3 cellular contexts compared by ENCODE assay signal in the genomic region with DNA sequence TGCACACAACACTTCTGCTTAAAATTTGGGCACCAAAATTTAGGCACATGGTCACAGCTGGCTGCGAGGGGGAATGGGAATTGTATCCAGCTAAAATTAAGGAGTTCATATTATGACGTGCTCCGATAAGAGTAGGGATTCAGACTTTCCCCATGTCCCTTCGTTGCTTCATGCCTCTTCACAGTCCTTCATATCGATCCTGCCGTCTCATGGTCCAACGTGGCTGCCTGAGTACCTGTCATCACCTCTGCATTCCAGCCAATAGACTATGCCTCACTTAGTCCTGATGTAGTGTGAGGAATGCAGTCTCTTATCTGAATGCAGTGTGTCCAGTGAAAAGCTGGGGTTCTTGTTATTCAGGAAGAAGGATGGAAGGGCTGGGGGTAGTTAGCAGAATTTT.
TF ChIP-seq lines count a peak whose summit lies in the region.

No MANE protein-coding gene starts in this region.

TF ChIP-seq in HepG2, 621 proteins besides CTCF, POLR2A, EP300 and RAD21:
- TF ChIP-seq ZBTB3 (CRISPR knock-in tag; IDR thresholded peaks at IDR 0.05; ENCODE audit: borderline replicate concordance, low read depth) (no peak), TEAD3 (CRISPR knock-in tag; optimal IDR thresholded peaks at IDR 0.05; ENCODE audit: borderline replicate concordance) (peak; percentile 20), MTA3 (CRISPR knock-in tag; IDR thresholded peaks at IDR 0.05) (no peak)
TF ChIP-seq in HepG2: peak in this region for 1.

TF ChIP-seq in K562, 482 proteins besides CTCF, POLR2A, EP300 and RAD21 (continues in another document):
- TF ChIP-seq POLR3G (IDR thresholded peaks at IDR 0.05; ENCODE audit: extremely low read depth, insufficient read length, insufficient replicate concordance) (no peak), XRCC3 (IDR thresholded peaks at IDR 0.05) (no peak), SRSF9 (IDR thresholded peaks at IDR 0.05; ENCODE audit: borderline replicate concordance, low read depth, low read length) (no peak), ZNF175 (CRISPR knock-in tag; IDR thresholded peaks at IDR 0.05; ENCODE audit: low read depth) (no peak), RBM22 (IDR thresholded peaks at IDR 0.05; ENCODE audit: low read depth, low read length, poor library complexity, severe bottlenecking) (no peak), ZNF766 (CRISPR knock-in tag; conservative IDR thresholded peaks at IDR 0.05) (no peak), POLR2G (IDR thresholded peaks at IDR 0.05; ENCODE audit: low read depth, low read length) (no peak)
- TF ChIP-seq, protein P1, sequence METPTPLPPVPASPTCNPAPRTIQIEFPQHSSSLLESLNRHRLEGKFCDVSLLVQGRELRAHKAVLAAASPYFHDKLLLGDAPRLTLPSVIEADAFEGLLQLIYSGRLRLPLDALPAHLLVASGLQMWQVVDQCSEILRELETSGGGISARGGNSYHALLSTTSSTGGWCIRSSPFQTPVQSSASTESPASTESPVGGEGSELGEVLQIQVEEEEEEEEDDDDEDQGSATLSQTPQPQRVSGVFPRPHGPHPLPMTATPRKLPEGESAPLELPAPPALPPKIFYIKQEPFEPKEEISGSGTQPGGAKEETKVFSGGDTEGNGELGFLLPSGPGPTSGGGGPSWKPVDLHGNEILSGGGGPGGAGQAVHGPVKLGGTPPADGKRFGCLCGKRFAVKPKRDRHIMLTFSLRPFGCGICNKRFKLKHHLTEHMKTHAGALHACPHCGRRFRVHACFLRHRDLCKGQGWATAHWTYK (CRISPR knock-in tag; IDR thresholded peaks at IDR 0.05) = no peak
- TF ChIP-seq, protein P2, sequence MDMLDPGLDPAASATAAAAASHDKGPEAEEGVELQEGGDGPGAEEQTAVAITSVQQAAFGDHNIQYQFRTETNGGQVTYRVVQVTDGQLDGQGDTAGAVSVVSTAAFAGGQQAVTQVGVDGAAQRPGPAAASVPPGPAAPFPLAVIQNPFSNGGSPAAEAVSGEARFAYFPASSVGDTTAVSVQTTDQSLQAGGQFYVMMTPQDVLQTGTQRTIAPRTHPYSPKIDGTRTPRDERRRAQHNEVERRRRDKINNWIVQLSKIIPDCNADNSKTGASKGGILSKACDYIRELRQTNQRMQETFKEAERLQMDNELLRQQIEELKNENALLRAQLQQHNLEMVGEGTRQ (CRISPR knock-in tag; IDR thresholded peaks at IDR 0.05) = no peak
- TF ChIP-seq, protein P3, sequence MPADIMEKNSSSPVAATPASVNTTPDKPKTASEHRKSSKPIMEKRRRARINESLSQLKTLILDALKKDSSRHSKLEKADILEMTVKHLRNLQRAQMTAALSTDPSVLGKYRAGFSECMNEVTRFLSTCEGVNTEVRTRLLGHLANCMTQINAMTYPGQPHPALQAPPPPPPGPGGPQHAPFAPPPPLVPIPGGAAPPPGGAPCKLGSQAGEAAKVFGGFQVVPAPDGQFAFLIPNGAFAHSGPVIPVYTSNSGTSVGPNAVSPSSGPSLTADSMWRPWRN (IDR thresholded peaks at IDR 0.05; ENCODE audit: low read depth) = no peak
- TF ChIP-seq, protein P4, sequence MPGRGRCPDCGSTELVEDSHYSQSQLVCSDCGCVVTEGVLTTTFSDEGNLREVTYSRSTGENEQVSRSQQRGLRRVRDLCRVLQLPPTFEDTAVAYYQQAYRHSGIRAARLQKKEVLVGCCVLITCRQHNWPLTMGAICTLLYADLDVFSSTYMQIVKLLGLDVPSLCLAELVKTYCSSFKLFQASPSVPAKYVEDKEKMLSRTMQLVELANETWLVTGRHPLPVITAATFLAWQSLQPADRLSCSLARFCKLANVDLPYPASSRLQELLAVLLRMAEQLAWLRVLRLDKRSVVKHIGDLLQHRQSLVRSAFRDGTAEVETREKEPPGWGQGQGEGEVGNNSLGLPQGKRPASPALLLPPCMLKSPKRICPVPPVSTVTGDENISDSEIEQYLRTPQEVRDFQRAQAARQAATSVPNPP (IDR thresholded peaks at IDR 0.05; ENCODE audit: borderline replicate concordance, insufficient read depth, insufficient read length) = no peak
- TF ChIP-seq, protein P5, sequence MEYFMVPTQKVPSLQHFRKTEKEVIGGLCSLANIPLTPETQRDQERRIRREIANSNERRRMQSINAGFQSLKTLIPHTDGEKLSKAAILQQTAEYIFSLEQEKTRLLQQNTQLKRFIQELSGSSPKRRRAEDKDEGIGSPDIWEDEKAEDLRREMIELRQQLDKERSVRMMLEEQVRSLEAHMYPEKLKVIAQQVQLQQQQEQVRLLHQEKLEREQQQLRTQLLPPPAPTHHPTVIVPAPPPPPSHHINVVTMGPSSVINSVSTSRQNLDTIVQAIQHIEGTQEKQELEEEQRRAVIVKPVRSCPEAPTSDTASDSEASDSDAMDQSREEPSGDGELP (CRISPR knock-in tag; IDR thresholded peaks at IDR 0.05; ENCODE audit: borderline replicate concordance) = no peak
- TF ChIP-seq, protein P6, sequence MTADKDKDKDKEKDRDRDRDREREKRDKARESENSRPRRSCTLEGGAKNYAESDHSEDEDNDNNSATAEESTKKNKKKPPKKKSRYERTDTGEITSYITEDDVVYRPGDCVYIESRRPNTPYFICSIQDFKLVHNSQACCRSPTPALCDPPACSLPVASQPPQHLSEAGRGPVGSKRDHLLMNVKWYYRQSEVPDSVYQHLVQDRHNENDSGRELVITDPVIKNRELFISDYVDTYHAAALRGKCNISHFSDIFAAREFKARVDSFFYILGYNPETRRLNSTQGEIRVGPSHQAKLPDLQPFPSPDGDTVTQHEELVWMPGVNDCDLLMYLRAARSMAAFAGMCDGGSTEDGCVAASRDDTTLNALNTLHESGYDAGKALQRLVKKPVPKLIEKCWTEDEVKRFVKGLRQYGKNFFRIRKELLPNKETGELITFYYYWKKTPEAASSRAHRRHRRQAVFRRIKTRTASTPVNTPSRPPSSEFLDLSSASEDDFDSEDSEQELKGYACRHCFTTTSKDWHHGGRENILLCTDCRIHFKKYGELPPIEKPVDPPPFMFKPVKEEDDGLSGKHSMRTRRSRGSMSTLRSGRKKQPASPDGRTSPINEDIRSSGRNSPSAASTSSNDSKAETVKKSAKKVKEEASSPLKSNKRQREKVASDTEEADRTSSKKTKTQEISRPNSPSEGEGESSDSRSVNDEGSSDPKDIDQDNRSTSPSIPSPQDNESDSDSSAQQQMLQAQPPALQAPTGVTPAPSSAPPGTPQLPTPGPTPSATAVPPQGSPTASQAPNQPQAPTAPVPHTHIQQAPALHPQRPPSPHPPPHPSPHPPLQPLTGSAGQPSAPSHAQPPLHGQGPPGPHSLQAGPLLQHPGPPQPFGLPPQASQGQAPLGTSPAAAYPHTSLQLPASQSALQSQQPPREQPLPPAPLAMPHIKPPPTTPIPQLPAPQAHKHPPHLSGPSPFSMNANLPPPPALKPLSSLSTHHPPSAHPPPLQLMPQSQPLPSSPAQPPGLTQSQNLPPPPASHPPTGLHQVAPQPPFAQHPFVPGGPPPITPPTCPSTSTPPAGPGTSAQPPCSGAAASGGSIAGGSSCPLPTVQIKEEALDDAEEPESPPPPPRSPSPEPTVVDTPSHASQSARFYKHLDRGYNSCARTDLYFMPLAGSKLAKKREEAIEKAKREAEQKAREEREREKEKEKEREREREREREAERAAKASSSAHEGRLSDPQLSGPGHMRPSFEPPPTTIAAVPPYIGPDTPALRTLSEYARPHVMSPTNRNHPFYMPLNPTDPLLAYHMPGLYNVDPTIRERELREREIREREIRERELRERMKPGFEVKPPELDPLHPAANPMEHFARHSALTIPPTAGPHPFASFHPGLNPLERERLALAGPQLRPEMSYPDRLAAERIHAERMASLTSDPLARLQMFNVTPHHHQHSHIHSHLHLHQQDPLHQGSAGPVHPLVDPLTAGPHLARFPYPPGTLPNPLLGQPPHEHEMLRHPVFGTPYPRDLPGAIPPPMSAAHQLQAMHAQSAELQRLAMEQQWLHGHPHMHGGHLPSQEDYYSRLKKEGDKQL (CRISPR knock-in tag; IDR thresholded peaks at IDR 0.05; ENCODE audit: borderline replicate concordance) = no peak

TF ChIP-seq in neural cell, 6 proteins besides CTCF, POLR2A, EP300 and RAD21:
- no peak for TF ChIP-seq SMC3 (conservative IDR thresholded peaks at IDR 0.05; ENCODE audit: poor library complexity)
- TF ChIP-seq MXI1 (conservative IDR thresholded peaks at IDR 0.05; ENCODE audit: poor library complexity, severe bottlenecking) = no peak
- TF ChIP-seq POLR2AphosphoS5 (IDR thresholded peaks at IDR 0.05) = no peak
- TF ChIP-seq, protein P7, sequence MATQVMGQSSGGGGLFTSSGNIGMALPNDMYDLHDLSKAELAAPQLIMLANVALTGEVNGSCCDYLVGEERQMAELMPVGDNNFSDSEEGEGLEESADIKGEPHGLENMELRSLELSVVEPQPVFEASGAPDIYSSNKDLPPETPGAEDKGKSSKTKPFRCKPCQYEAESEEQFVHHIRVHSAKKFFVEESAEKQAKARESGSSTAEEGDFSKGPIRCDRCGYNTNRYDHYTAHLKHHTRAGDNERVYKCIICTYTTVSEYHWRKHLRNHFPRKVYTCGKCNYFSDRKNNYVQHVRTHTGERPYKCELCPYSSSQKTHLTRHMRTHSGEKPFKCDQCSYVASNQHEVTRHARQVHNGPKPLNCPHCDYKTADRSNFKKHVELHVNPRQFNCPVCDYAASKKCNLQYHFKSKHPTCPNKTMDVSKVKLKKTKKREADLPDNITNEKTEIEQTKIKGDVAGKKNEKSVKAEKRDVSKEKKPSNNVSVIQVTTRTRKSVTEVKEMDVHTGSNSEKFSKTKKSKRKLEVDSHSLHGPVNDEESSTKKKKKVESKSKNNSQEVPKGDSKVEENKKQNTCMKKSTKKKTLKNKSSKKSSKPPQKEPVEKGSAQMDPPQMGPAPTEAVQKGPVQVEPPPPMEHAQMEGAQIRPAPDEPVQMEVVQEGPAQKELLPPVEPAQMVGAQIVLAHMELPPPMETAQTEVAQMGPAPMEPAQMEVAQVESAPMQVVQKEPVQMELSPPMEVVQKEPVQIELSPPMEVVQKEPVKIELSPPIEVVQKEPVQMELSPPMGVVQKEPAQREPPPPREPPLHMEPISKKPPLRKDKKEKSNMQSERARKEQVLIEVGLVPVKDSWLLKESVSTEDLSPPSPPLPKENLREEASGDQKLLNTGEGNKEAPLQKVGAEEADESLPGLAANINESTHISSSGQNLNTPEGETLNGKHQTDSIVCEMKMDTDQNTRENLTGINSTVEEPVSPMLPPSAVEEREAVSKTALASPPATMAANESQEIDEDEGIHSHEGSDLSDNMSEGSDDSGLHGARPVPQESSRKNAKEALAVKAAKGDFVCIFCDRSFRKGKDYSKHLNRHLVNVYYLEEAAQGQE (IDR thresholded peaks at IDR 0.05; ENCODE audit: borderline replicate concordance) = no peak
- TF ChIP-seq EZH2 (IDR thresholded peaks at IDR 0.05; ENCODE audit: borderline replicate concordance, insufficient read depth, low read length, poor library complexity, severe bottlenecking) = no peak
- no peak for TF ChIP-seq TAF1 (IDR thresholded peaks at IDR 0.05; ENCODE audit: low read depth)
